In genomic region chr7:1875390-1876199, GRCh38 we compare ENCODE assay signal across 8 cellular contexts.
DNase-seq lines count a peak whose midpoint lies in the region; ATAC-seq and TF ChIP-seq lines count a peak whose summit lies in the region.
"Not testable (repeated sequence)": the region's sequence is repeated elsewhere in the genome, so short reads cannot be mapped to it uniquely, and the experiment has no call there.

No MANE protein-coding gene starts in this region.

- H3K27ac ChIP-seq in CD8-positive, alpha-beta T cell (ENCODE audit: low read depth, low read length); PC-3 (ENCODE audit: low read length); left ventricle myocardium inferior (replicated peaks): not testable (repeated sequence)

- not testable (repeated sequence) for H3K9me3 Mint-ChIP-seq in CD8-positive, alpha-beta T cell; activated CD8-positive, alpha-beta memory T cell treated with anti-CD3 and anti-CD28 coated beads, Interleukin-2, amount 10 ng/mL, durations not matched to agents 7 days and 5 days (ENCODE audit: low read depth); natural killer cell; stimulated activated naive B cell treated with anti-CD40 and anti-IgM and Interleukin-4, amounts not matched to agents 10 μg/mL and 1 μg/mL and 100 μg/mL, for 72 hours

- peaks cover 27% of the 10 kb centered on the region for H3K36me3 Mint-ChIP-seq in CD8-positive, alpha-beta T cell
- H3K36me3 Mint-ChIP-seq in activated CD8-positive, alpha-beta memory T cell treated with anti-CD3 and anti-CD28 coated beads, Interleukin-2, amount 10 ng/mL, durations not matched to agents 7 days and 5 days, result peaks cover 19% of the 10 kb centered on the region
- not testable (repeated sequence) for H3K36me3 Mint-ChIP-seq in natural killer cell
- H3K36me3 Mint-ChIP-seq in stimulated activated naive B cell treated with anti-CD40 and anti-IgM and Interleukin-4, amounts not matched to agents 10 μg/mL and 1 μg/mL and 100 μg/mL, for 72 hours, result peaks cover 23 to 42% of the 10 kb centered on the region in 2 donors

- not testable (repeated sequence) for H3K79me2 ChIP-seq in PC-3 (ENCODE audit: low read length)

- H4K20me1 ChIP-seq in PC-3 (ENCODE audit: low read length), result not testable (repeated sequence)

- not testable (repeated sequence) for H3K36me3 ChIP-seq in CD8-positive, alpha-beta T cell (ENCODE audit: insufficient read depth, low read length); PC-3 (ENCODE audit: low read depth, low read length); left ventricle myocardium inferior

- peak; percentile 99 for ATAC-seq in CD8-positive, alpha-beta T cell
- ATAC-seq in PC-3 (peak; percentile 92), natural killer cell (peak; percentile 81 to 99 (median 98))
- peak; percentile 69 for ATAC-seq in activated CD8-positive, alpha-beta memory T cell treated with anti-CD3 and anti-CD28 coated beads, Interleukin-2, amount 10 ng/mL, durations not matched to agents 7 days and 5 days
- peak; percentile 95 to 98 for ATAC-seq in stimulated activated naive B cell treated with anti-CD40 and anti-IgM and Interleukin-4, amounts not matched to agents 10 μg/mL and 1 μg/mL and 100 μg/mL, for 72 hours (replicated peaks)

- H3K9me2 ChIP-seq in PC-3 (replicated peaks; ENCODE audit: low read length), result not testable (repeated sequence)

- H3K4me2 ChIP-seq in PC-3 (ENCODE audit: low read length), result not testable (repeated sequence)

- BruUV-seq in PC-3 (replicated peaks; lab: Mats Ljungman, UMichigan), result not testable (repeated sequence)

- not testable (repeated sequence) for H3K27ac Mint-ChIP-seq in CD8-positive, alpha-beta T cell; activated CD8-positive, alpha-beta memory T cell treated with anti-CD3 and anti-CD28 coated beads, Interleukin-2, amount 10 ng/mL, durations not matched to agents 7 days and 5 days; natural killer cell
- peak overlapping the region; percentile 47 for H3K27ac Mint-ChIP-seq in stimulated activated naive B cell treated with anti-CD40 and anti-IgM and Interleukin-4, amounts not matched to agents 10 μg/mL and 1 μg/mL and 100 μg/mL, for 72 hours

- H3F3A ChIP-seq in PC-3 (ENCODE audit: low read length, unreplicated experiment), result not testable (repeated sequence)

- peaks cover 15% of the 10 kb centered on the region for H3K4me1 ChIP-seq in CD8-positive, alpha-beta T cell (ENCODE audit: insufficient read depth, low read length)
- not testable (repeated sequence) for H3K4me1 ChIP-seq in PC-3 (ENCODE audit: insufficient read depth, low read length); left ventricle myocardium inferior

- not testable (repeated sequence) for H3K27me3 Mint-ChIP-seq in CD8-positive, alpha-beta T cell (ENCODE audit: low read depth); activated CD8-positive, alpha-beta memory T cell treated with anti-CD3 and anti-CD28 coated beads, Interleukin-2, amount 10 ng/mL, durations not matched to agents 7 days and 5 days; natural killer cell (ENCODE audit: low read depth in 2 of 2); stimulated activated naive B cell treated with anti-CD40 and anti-IgM and Interleukin-4, amounts not matched to agents 10 μg/mL and 1 μg/mL and 100 μg/mL, for 72 hours

- not testable (repeated sequence) for H3K27me3 ChIP-seq in CD8-positive, alpha-beta T cell (ENCODE audit: insufficient read depth, low read length); PC-3 (ENCODE audit: low read length); left ventricle myocardium inferior (ENCODE audit: low read depth)

- DNase-seq in CD8-positive, alpha-beta T cell; LNCaP clone FGC (ENCODE audit: low read depth); PC-3; activated CD8-positive, alpha-beta memory T cell treated with anti-CD3 and anti-CD28 coated beads, Interleukin-2, amount 10 ng/mL, durations not matched to agents 7 days and 5 days; left ventricle myocardium inferior; natural killer cell; stimulated activated naive B cell treated with anti-CD40 and anti-IgM and Interleukin-4, amounts not matched to agents 10 μg/mL and 1 μg/mL and 100 μg/mL, for 72 hours: not testable (repeated sequence)
- peak; percentile 42 for DNase-seq in choroid plexus epithelial cell (ENCODE audit: low read depth)

- not testable (repeated sequence) for TF ChIP-seq CTCF in CD8-positive, alpha-beta T cell (IDR thresholded peaks at IDR 0.05); PC-3 (conservative IDR thresholded peaks at IDR 0.05; ENCODE audit: low read depth, low read length); natural killer cell (IDR thresholded peaks at IDR 0.05)
- TF ChIP-seq CTCF in LNCaP clone FGC (IDR thresholded peaks at IDR 0.05; ENCODE audit: control insufficient read depth, extremely low read depth, insufficient read depth) (peak; percentile 49), choroid plexus epithelial cell (conservative IDR thresholded peaks at IDR 0.05; ENCODE audit: low read depth, low read length) (peak; percentile 53), left ventricle myocardium inferior (IDR thresholded peaks at IDR 0.05; ENCODE audit: borderline replicate concordance) (peak; percentile 48)

- not testable (repeated sequence) for H3K9me3 ChIP-seq in CD8-positive, alpha-beta T cell (ENCODE audit: low read length); PC-3 (ENCODE audit: low read length)
- peaks cover 26% of the 10 kb centered on the region for H3K9me3 ChIP-seq in left ventricle myocardium inferior (replicated peaks)

- H2AFZ ChIP-seq in PC-3 (ENCODE audit: low read length), result not testable (repeated sequence)

- H3K4me3 Mint-ChIP-seq in CD8-positive, alpha-beta T cell; activated CD8-positive, alpha-beta memory T cell treated with anti-CD3 and anti-CD28 coated beads, Interleukin-2, amount 10 ng/mL, durations not matched to agents 7 days and 5 days; natural killer cell: not testable (repeated sequence)
- H3K4me3 Mint-ChIP-seq in stimulated activated naive B cell treated with anti-CD40 and anti-IgM and Interleukin-4, amounts not matched to agents 10 μg/mL and 1 μg/mL and 100 μg/mL, for 72 hours, result peak overlapping the region in 1 of 2 donors; percentile 48

- H3K9ac ChIP-seq in PC-3 (ENCODE audit: low read length), result not testable (repeated sequence)

- CTCF ChIA-PET in CD8-positive, alpha-beta T cell (lab: Charles Lee); PC-3 (lab: Charles Lee); activated CD8-positive, alpha-beta memory T cell treated with anti-CD3 and anti-CD28 coated beads, Interleukin-2, amount 10 ng/mL, durations not matched to agents 7 days and 5 days (lab: Charles Lee): not testable (repeated sequence)

- intact Hi-C loops in CD8-positive, alpha-beta T cell (cut with DNase I, micrococcal nuclease); PC-3 (cut with micrococcal nuclease); left ventricle myocardium inferior (cut with micrococcal nuclease); natural killer cell (cut with micrococcal nuclease): not testable (repeated sequence)

- H3K4me1 Mint-ChIP-seq in CD8-positive, alpha-beta T cell (ENCODE audit: low read depth), result peaks cover 16% of the 10 kb centered on the region
- H3K4me1 Mint-ChIP-seq in activated CD8-positive, alpha-beta memory T cell treated with anti-CD3 and anti-CD28 coated beads, Interleukin-2, amount 10 ng/mL, durations not matched to agents 7 days and 5 days, result not testable (repeated sequence)
- peaks cover 5 to 21% of the 10 kb centered on the region in 2 donors for H3K4me1 Mint-ChIP-seq in natural killer cell
- peaks cover 9 to 30% of the 10 kb centered on the region in 2 donors for H3K4me1 Mint-ChIP-seq in stimulated activated naive B cell treated with anti-CD40 and anti-IgM and Interleukin-4, amounts not matched to agents 10 μg/mL and 1 μg/mL and 100 μg/mL, for 72 hours

- POLR2A ChIA-PET in CD8-positive, alpha-beta T cell (lab: Charles Lee); PC-3 (lab: Charles Lee; ENCODE audit: unreplicated experiment): not testable (repeated sequence)

- not testable (repeated sequence) for H3K4me3 ChIP-seq in CD8-positive, alpha-beta T cell (ENCODE audit: low read depth, low read length); LNCaP clone FGC (ENCODE audit: low read depth, low read length); PC-3 (ENCODE audit: low read length); choroid plexus epithelial cell (ENCODE audit: low read depth, low read length); left ventricle myocardium inferior
